Comparison of ENCODE assay signal across 16 cellular contexts in genomic region chr1:234529095-234529494, GRCh38. TPM values are rescaled to one million over a fixed set of nuclear protein-coding genes. Genes with fewer than 3 reads are reported as not detected.
DNase-seq lines count a peak whose midpoint lies in the region; TF ChIP-seq lines count a peak whose summit lies in the region.
"Had no signal": no experiment of that assay in that cellular context is flagged by ENCODE, and none has a peak within 500 bp of the region (broad histone marks: within the 10 kb centered on the region; RNA-seq: fewer than 3 reads in every experiment).

No MANE protein-coding gene starts in this region.

- H3K4me3 ChIP-seq in Karpas-422 (ENCODE audit: low read length) (no peak overlapping the region), mucosa of rectum (ENCODE audit: low read length in 2 of 2) (no peak overlapping the region), suprapubic skin (no peak overlapping the region)

- no peak for TF ChIP-seq POLR2A in suprapubic skin (IDR thresholded peaks at IDR 0.05)

- H2AFZ ChIP-seq in Karpas-422 (ENCODE audit: low read length), result 0 out of 2 replicates have a peak overlapping the region, but pooled peaks have one; percentile 56

- H3K9me3 Mint-ChIP-seq in brain, result peaks cover 0 to 21% (median 7%) of the 10 kb centered on the region in 5 experiments
- H3K9me3 Mint-ChIP-seq: natural killer cell treated with Interleukin-12 subunit alpha and Interleukin-12 subunit beta and Interleukin-15 and Interleukin-18, amount 100 ng/mL, for 72 hours; stimulated activated naive B cell treated with anti-CD40 and anti-IgM and Interleukin-4, amounts not matched to agents 10 μg/mL and 1 μg/mL and 100 μg/mL, for 72 hours had no signal

- no peaks in the 10 kb centered on the region for H3K9me3 ChIP-seq in Karpas-422 (ENCODE audit: low read length)
- no peaks in the 10 kb centered on the region for H3K9me3 ChIP-seq in mucosa of rectum (ENCODE audit: control insufficient read depth in 2 of 2, low read length in 2 of 2)
- H3K9me3 ChIP-seq in suprapubic skin, result no peaks in the 10 kb centered on the region

- DNase-seq in Karpas-422, result no peak
- peak in 1 of 2 donors; percentile 48 for DNase-seq in suprapubic skin (ENCODE audit: low spot score in 2 of 2)
- no peak for DNase-seq in EL
- no peak for DNase-seq in NK-92 (lab: John Stamatoyannopoulos, UW; ENCODE audit: unreplicated experiment)
- no peak for DNase-seq in posterior cingulate gyrus
- DNase-seq: activated CD4-positive, alpha-beta T cell treated with anti-CD3 and anti-CD28 coated beads, Interleukin-2, amount 50 U/mL, for 4 hours; dermis blood vessel endothelial cell; HCEC 1CT; NCI-H1930; NCI-H446 treated with DMSO at 0.1 percent for 48 hours; SHP77; stimulated activated CD4-positive, alpha-beta T cell treated with anti-CD3 and anti-CD28 coated beads, Interleukin-15, amount 100 ng/mL, for 24 hours; stimulated activated naive B cell treated with anti-CD40 and anti-IgM and Interleukin-4, amounts not matched to agents 10 μg/mL and 1 μg/mL and 100 μg/mL, for 72 hours had no signal

- 93% methylated on average over 3 of the region's 3 CpGs for WGBS in suprapubic skin

- H3K4me3 Mint-ChIP-seq in brain, result peak overlapping the region in 3 of 5 experiments; percentile 7 to 18 (median 13)
- H3K4me3 Mint-ChIP-seq: natural killer cell treated with Interleukin-12 subunit alpha and Interleukin-12 subunit beta and Interleukin-15 and Interleukin-18, amount 100 ng/mL, for 72 hours; stimulated activated naive B cell treated with anti-CD40 and anti-IgM and Interleukin-4, amounts not matched to agents 10 μg/mL and 1 μg/mL and 100 μg/mL, for 72 hours had no signal

- H4K20me1 ChIP-seq in Karpas-422 (ENCODE audit: insufficient read depth, low read depth, low read length), result no peaks in the 10 kb centered on the region

- H3K27me3 ChIP-seq in Karpas-422 (ENCODE audit: low read length) (no peaks in the 10 kb centered on the region), mucosa of rectum (ENCODE audit: control insufficient read depth in 2 of 2, insufficient read depth in 2 of 2, low read length in 2 of 2) (no peaks in the 10 kb centered on the region), suprapubic skin (no peaks in the 10 kb centered on the region)

- H3K9ac ChIP-seq in Karpas-422 (ENCODE audit: low read length), result no peak overlapping the region
- H3K9ac ChIP-seq in mucosa of rectum (ENCODE audit: low read depth in 1 of 2, low read length in 2 of 2), result no peak overlapping the region

- H3K79me2 ChIP-seq in Karpas-422 (ENCODE audit: low read length), result no peaks in the 10 kb centered on the region

- peaks cover under 1% of the 10 kb centered on the region for H3K27me3 Mint-ChIP-seq in brain

- H3K27ac ChIP-seq in Karpas-422 (ENCODE audit: low read length) (no peak overlapping the region), mucosa of rectum (ENCODE audit: low read depth in 2 of 2, low read length in 2 of 2) (peak overlapping the region; percentile 40 to 44), suprapubic skin (peak overlapping the region; percentile 20)

- TF ChIP-seq EP300 in suprapubic skin (IDR thresholded peaks at IDR 0.05), result no peak

- no peaks in the 10 kb centered on the region for H3K36me3 ChIP-seq in Karpas-422 (ENCODE audit: insufficient read depth, low read length)
- H3K36me3 ChIP-seq in mucosa of rectum (ENCODE audit: control insufficient read depth in 2 of 2, insufficient read depth in 2 of 2, low read length in 2 of 2), result no peaks in the 10 kb centered on the region
- H3K36me3 ChIP-seq in suprapubic skin, result no peaks in the 10 kb centered on the region

- H3K9me2 ChIP-seq in Karpas-422 (replicated peaks; ENCODE audit: insufficient read depth, low read length), result no peaks in the 10 kb centered on the region

- TF ChIP-seq CTCF in brain (conservative IDR thresholded peaks at IDR 0.05) (no peak), suprapubic skin (IDR thresholded peaks at IDR 0.05) (no peak)

- H3K4me2 ChIP-seq in Karpas-422 (ENCODE audit: low read depth, low read length, poor library complexity, severe bottlenecking), result no peak overlapping the region

- intact Hi-C loops in posterior cingulate gyrus (cut with DNase I), result no loop called here

- H3K27ac Mint-ChIP-seq in brain, result peak overlapping the region in 4 of 5 experiments; percentile 19 to 100 (median 86)
- H3K27ac Mint-ChIP-seq: natural killer cell treated with Interleukin-12 subunit alpha and Interleukin-12 subunit beta and Interleukin-15 and Interleukin-18, amount 100 ng/mL, for 72 hours; stimulated activated naive B cell treated with anti-CD40 and anti-IgM and Interleukin-4, amounts not matched to agents 10 μg/mL and 1 μg/mL and 100 μg/mL, for 72 hours had no signal

- H3K4me1 ChIP-seq in Karpas-422 (ENCODE audit: low read length) (peaks cover 12% of the 10 kb centered on the region), mucosa of rectum (ENCODE audit: control insufficient read depth in 2 of 2, insufficient read depth in 2 of 2, low read length in 2 of 2) (peaks cover 28 to 36% of the 10 kb centered on the region in 2 donors), suprapubic skin (peaks cover 61% of the 10 kb centered on the region)

- H3K36me3 Mint-ChIP-seq in brain, result no peaks in the 10 kb centered on the region
- H3K36me3 Mint-ChIP-seq: natural killer cell treated with Interleukin-12 subunit alpha and Interleukin-12 subunit beta and Interleukin-15 and Interleukin-18, amount 100 ng/mL, for 72 hours; stimulated activated naive B cell treated with anti-CD40 and anti-IgM and Interleukin-4, amounts not matched to agents 10 μg/mL and 1 μg/mL and 100 μg/mL, for 72 hours had no signal

- H3K4me1 Mint-ChIP-seq in brain, result peaks cover 92% of the 10 kb centered on the region

RNA-seq across cellular contexts. Expression of gene TARBP1, which starts 50.1 kb away (rescaled TPM):
- 27.9 and 70.9 TPM in 2 replicates for total RNA-seq in Karpas-422 (2014; rRNA removed; shearing (Covaris generic); ENCODE audit: low replicate concordance)
- 5.4 TPM for polyA plus RNA-seq in brain (ENCODE audit: insufficient read depth, low read depth, low replicate concordance)
- total RNA-seq in suprapubic skin, result 10 to 100 TPM; 21.1 to 78.2 (median 23.5) TPM
